ENCODE assay signal across 1 cellular context in the genomic region with DNA sequence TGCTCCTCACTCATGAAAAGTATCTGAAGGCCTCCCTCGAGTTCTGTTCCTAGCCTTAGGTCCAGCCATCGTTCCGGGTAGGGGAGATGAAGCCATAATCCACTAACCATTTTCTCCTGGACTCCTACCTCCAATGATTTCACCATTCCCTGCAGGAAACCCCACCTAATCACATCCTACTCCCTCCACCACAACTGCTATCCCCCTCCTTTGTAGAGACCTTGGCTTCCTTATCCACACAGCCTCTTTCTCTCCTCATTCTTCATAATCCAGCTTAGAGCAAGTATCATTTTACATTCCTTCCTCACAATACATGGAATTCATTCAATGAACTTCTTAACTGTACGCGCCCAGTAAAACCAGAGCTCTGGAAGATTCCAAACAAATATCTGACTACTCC.
TF ChIP-seq lines count a peak whose summit lies in the region.

No MANE protein-coding gene starts in this region.

TF ChIP-seq in WTC11, 78 proteins besides CTCF, POLR2A, EP300 and RAD21 (continued from another document):
- TF ChIP-seq ATF6 (CRISPR knock-in tag; IDR thresholded peaks at IDR 0.05) (no peak), CREB1 (CRISPR knock-in tag; IDR thresholded peaks at IDR 0.05) (no peak), ARID4B (CRISPR knock-in tag; IDR thresholded peaks at IDR 0.05; ENCODE audit: borderline replicate concordance) (no peak), USF2 (CRISPR knock-in tag; IDR thresholded peaks at IDR 0.05) (no peak), TP53 (CRISPR knock-in tag; IDR thresholded peaks at IDR 0.05) (no peak), ZNF671 (CRISPR knock-in tag; IDR thresholded peaks at IDR 0.05) (no peak), CREM (CRISPR knock-in tag; IDR thresholded peaks at IDR 0.05) (no peak), RELA (CRISPR knock-in tag; IDR thresholded peaks at IDR 0.05; ENCODE audit: borderline replicate concordance) (no peak), E2F4 (CRISPR knock-in tag; IDR thresholded peaks at IDR 0.05; ENCODE audit: borderline replicate concordance, low read depth) (no peak), ZNF512 (CRISPR knock-in tag; IDR thresholded peaks at IDR 0.05; ENCODE audit: borderline replicate concordance) (no peak), AR (CRISPR knock-in tag; IDR thresholded peaks at IDR 0.05) (no peak), GTF2I (CRISPR knock-in tag; conservative IDR thresholded peaks at IDR 0.05) (no peak), ZNF138 (CRISPR knock-in tag; conservative IDR thresholded peaks at IDR 0.05) (no peak), ATF1 (CRISPR knock-in tag; IDR thresholded peaks at IDR 0.05) (no peak), KAT7 (CRISPR knock-in tag; IDR thresholded peaks at IDR 0.05; ENCODE audit: borderline replicate concordance) (no peak)
- TF ChIP-seq, protein P1, sequence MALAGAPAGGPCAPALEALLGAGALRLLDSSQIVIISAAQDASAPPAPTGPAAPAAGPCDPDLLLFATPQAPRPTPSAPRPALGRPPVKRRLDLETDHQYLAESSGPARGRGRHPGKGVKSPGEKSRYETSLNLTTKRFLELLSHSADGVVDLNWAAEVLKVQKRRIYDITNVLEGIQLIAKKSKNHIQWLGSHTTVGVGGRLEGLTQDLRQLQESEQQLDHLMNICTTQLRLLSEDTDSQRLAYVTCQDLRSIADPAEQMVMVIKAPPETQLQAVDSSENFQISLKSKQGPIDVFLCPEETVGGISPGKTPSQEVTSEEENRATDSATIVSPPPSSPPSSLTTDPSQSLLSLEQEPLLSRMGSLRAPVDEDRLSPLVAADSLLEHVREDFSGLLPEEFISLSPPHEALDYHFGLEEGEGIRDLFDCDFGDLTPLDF (CRISPR knock-in tag; IDR thresholded peaks at IDR 0.05) = no peak
